Comparison of ENCODE assay signal across 9 cellular contexts in the genomic region with DNA sequence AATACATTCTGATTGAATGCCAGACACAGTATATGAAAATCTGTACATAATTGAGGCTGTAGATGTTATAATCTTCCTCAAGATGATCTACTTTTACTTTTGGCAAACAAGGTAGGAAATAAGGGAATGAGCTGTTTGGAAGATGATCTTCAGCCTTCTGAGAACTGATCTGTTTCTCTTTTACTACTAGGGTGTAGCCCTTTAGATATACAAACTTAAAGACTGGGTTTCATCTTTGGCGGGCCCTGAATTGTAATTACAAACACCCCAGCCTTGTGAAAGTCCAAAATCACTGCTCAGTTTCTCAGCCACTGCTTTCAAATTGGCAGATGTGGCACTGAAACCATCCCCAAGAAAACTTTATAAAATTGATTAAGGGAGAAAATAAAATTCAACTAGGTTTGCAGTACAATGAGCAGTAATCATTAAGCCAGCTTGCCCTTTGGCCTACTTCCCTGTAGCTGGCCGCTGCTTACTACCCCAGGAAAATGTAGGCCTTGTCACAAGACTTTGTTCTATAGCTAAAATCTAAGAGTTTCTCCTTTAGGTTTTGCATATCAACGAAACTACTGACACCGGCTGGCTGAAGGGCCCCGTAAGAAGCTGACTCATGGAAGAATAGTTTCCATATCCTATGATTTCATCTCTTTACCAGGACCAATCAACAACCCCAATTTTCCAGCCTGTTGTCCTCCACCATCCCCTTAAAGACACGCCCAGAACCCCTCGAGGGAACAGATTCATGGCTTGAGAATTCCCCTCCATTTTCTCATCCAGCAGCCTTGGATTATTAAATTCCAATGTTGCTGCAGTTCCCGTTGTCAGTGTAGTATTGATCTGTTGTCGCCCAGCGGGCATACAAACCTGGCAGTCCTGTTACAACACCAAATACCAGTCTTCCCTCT.
DNase-seq lines count a peak whose midpoint lies in the region; ATAC-seq, FAIRE-seq and TF ChIP-seq lines count a peak whose summit lies in the region.
"Had no signal": no experiment of that assay in that cellular context is flagged by ENCODE, and none has a peak within 500 bp of the region (broad histone marks: within the 10 kb centered on the region; RNA-seq: fewer than 3 reads in every experiment).

No MANE protein-coding gene starts in this region.

- H3K4me1 ChIP-seq in HCT116 (ENCODE audit: control insufficient read depth in 1 of 2, insufficient read depth in 2 of 2, low read length in 2 of 2), result peaks cover 0 to 12% of the 10 kb centered on the region in 2 experiments; a peak in 2 of 4 replicates
- H3K4me1 ChIP-seq in kidney (ENCODE audit: control insufficient read depth in 1 of 2, insufficient read depth in 1 of 2, low read depth in 1 of 2, low read length in 2 of 2), result peaks cover 0 to 15% of the 10 kb centered on the region in 2 donors

- RAD21 ChIA-PET in HCT116 (lab: Charles Lee; ENCODE audit: low non-redundant PET in 1 of 2, low total read pairs in 2 of 2, uncharacterized antibody in 2 of 2, unreplicated experiment in 2 of 2), result no interaction called here

- H3K27ac ChIP-seq in HCT116 (ENCODE audit: low read depth, low read length), result no peak overlapping the region
- H3K27ac ChIP-seq in kidney (ENCODE audit: low read depth in 2 of 2, low read length in 2 of 2), result peak overlapping the region; percentile 68 to 77

- no peak for FAIRE-seq in kidney (lab: Jason Lieb, UNC)
- FAIRE-seq: TTC549 had no signal

- H3K4me3 Mint-ChIP-seq in activated T-helper 1 cell treated with anti-CD3 and anti-CD28 coated beads, Interleukin-12 subunit alpha, Interleukin-12 subunit beta, Interleukin-2, Interleukin-4 antibody, amounts not matched to agents 30 ng/mL and 10 ng/mL and 1 ng/mL, durations not matched to agents 14 hours and 24 hours and 36 hours, result no peak overlapping the region

- TF ChIP-seq RAD21 in HCT116 (IDR thresholded peaks at IDR 0.05; ENCODE audit: low read depth), result no peak

- TF ChIP-seq CTCF in HCT116 (IDR thresholded peaks at IDR 0.05 in 2 of 3, conservative IDR thresholded peaks at IDR 0.05 in 1 of 3; ENCODE audit: borderline replicate concordance in 1 of 3, insufficient read depth in 1 of 3, low read depth in 2 of 3, low read length in 2 of 3) (no peak), kidney (IDR thresholded peaks at IDR 0.05; ENCODE audit: borderline replicate concordance, extremely low read depth, insufficient read depth) (no peak)

- peaks cover 6% of the 10 kb centered on the region for H3K36me3 Mint-ChIP-seq in activated T-helper 1 cell treated with anti-CD3 and anti-CD28 coated beads, Interleukin-12 subunit alpha, Interleukin-12 subunit beta, Interleukin-2, Interleukin-4 antibody, amounts not matched to agents 30 ng/mL and 10 ng/mL and 1 ng/mL, durations not matched to agents 14 hours and 24 hours and 36 hours (ENCODE audit: low read depth)

- no peaks in the 10 kb centered on the region for H3K9me3 Mint-ChIP-seq in activated T-helper 1 cell treated with anti-CD3 and anti-CD28 coated beads, Interleukin-12 subunit alpha, Interleukin-12 subunit beta, Interleukin-2, Interleukin-4 antibody, amounts not matched to agents 30 ng/mL and 10 ng/mL and 1 ng/mL, durations not matched to agents 14 hours and 24 hours and 36 hours

- no peak overlapping the region for H3K4me2 ChIP-seq in HCT116 (ENCODE audit: low read length)

- H3K36me3 ChIP-seq in HCT116 (ENCODE audit: control insufficient read depth in 1 of 2, insufficient read depth in 2 of 2, low read length in 2 of 2) (no peaks in the 10 kb centered on the region), kidney (ENCODE audit: control insufficient read depth in 1 of 2, insufficient read depth in 2 of 2, low read length in 2 of 2) (no peaks in the 10 kb centered on the region)

- H3K9me2 ChIP-seq in HCT116 (ENCODE audit: insufficient read depth), result no peaks in the 10 kb centered on the region

- no TSS peak for BruUV-seq in HCT116 (replicated peaks; lab: Mats Ljungman, UMichigan)

- no peak overlapping the region for H3K4me3 ChIP-seq in HCT116 (replicated peaks in 1 of 2; ENCODE audit: low read depth in 1 of 2, low read length in 2 of 2)
- H3K4me3 ChIP-seq in kidney (ENCODE audit: low read length in 2 of 2), result no peak overlapping the region

- POLR2A ChIA-PET in HCT116 (lab: Charles Lee), result no interaction called here

- H3K4me1 Mint-ChIP-seq in activated T-helper 1 cell treated with anti-CD3 and anti-CD28 coated beads, Interleukin-12 subunit alpha, Interleukin-12 subunit beta, Interleukin-2, Interleukin-4 antibody, amounts not matched to agents 30 ng/mL and 10 ng/mL and 1 ng/mL, durations not matched to agents 14 hours and 24 hours and 36 hours (ENCODE audit: low read depth), result peaks cover 10% of the 10 kb centered on the region

- H3K9me3 ChIP-seq in HCT116 (ENCODE audit: control insufficient read depth in 1 of 2, insufficient read depth in 1 of 2, low read depth in 1 of 2, low read length in 2 of 2), result no peaks in the 10 kb centered on the region
- H3K9me3 ChIP-seq in kidney (ENCODE audit: control insufficient read depth in 1 of 2, low read length in 2 of 2), result no peaks in the 10 kb centered on the region

- H3K27me3 Mint-ChIP-seq in activated T-helper 1 cell treated with anti-CD3 and anti-CD28 coated beads, Interleukin-12 subunit alpha, Interleukin-12 subunit beta, Interleukin-2, Interleukin-4 antibody, amounts not matched to agents 30 ng/mL and 10 ng/mL and 1 ng/mL, durations not matched to agents 14 hours and 24 hours and 36 hours (ENCODE audit: insufficient read depth), result no peaks in the 10 kb centered on the region

- H3K79me2 ChIP-seq in HCT116 (ENCODE audit: insufficient read depth, low read length), result no peaks in the 10 kb centered on the region

- CTCF ChIA-PET in HCT116 (lab: Charles Lee), result interaction anchor here (2.5 kb wide), 1 partner anchor 14 kb away, joined by 8 read pairs; no protein-coding TSS in a partner anchor

- no peaks in the 10 kb centered on the region for H3K27me3 ChIP-seq in HCT116 (ENCODE audit: insufficient read depth, low read length)

- DNase-seq in A172 (ENCODE audit: low spot score) (peak; percentile 79), HCT116 (ENCODE audit: low read depth, low spot score) (no peak), kidney (no peak), T-helper 1 cell (no peak), NCI-H187 (lab: John Stamatoyannopoulos, UW) (no peak), NCI-H69 (lab: John Stamatoyannopoulos, UW) (no peak), left cardiac atrium (no peak)
- DNase-seq in activated T-helper 1 cell treated with anti-CD3 and anti-CD28 coated beads, Interleukin-12 subunit alpha, Interleukin-12 subunit beta, Interleukin-2, Interleukin-4 antibody, amounts not matched to agents 30 ng/mL and 10 ng/mL and 1 ng/mL, durations not matched to agents 14 hours and 24 hours and 36 hours (ENCODE audit: low spot score), result no peak

- no peak overlapping the region for H2AFZ ChIP-seq in HCT116 (ENCODE audit: low read depth, low read length, poor library complexity, severe bottlenecking)

- no peaks in the 10 kb centered on the region for H4K20me1 ChIP-seq in HCT116 (ENCODE audit: insufficient read depth)

- peak overlapping the region; percentile 2 for H3K27ac Mint-ChIP-seq in activated T-helper 1 cell treated with anti-CD3 and anti-CD28 coated beads, Interleukin-12 subunit alpha, Interleukin-12 subunit beta, Interleukin-2, Interleukin-4 antibody, amounts not matched to agents 30 ng/mL and 10 ng/mL and 1 ng/mL, durations not matched to agents 14 hours and 24 hours and 36 hours

- no peak for TF ChIP-seq POLR2A in HCT116 (IDR thresholded peaks at IDR 0.05; ENCODE audit: borderline replicate concordance, extremely low read depth, insufficient read depth, insufficient read length)

- ATAC-seq in HCT116, result peak; percentile 34; the same call in 1 of the 2 replicates
- no peak for ATAC-seq in left cardiac atrium

- intact Hi-C loops in HCT116 (cut with micrococcal nuclease) (no loop called here), kidney (cut with DNase I) (no loop called here), left cardiac atrium (cut with DNase I) (no loop called here)
- intact Hi-C loops in activated T-helper 1 cell treated with anti-CD3 and anti-CD28 coated beads, Interleukin-12 subunit alpha, Interleukin-12 subunit beta, Interleukin-2, Interleukin-4 antibody, amounts not matched to agents 30 ng/mL and 10 ng/mL and 1 ng/mL, durations not matched to agents 14 hours and 24 hours and 36 hours (cut with micrococcal nuclease), result no loop called here

- H3K9ac ChIP-seq in HCT116 (ENCODE audit: low read length), result no peak overlapping the region
- H3K9ac ChIP-seq in kidney (ENCODE audit: low read length in 2 of 2), result no peak overlapping the region

TF ChIP-seq in HCT116, 20 proteins besides CTCF, POLR2A, EP300 and RAD21:
- no peak for TF ChIP-seq YY1 (IDR thresholded peaks at IDR 0.05; ENCODE audit: extremely low read depth, insufficient replicate concordance, low read depth, low read length)
